ENCODE assay signal across 16 cellular contexts in genomic region chr13:49908637-49909036, GRCh38. TPM values are rescaled to one million over a fixed set of nuclear protein-coding genes. Genes with fewer than 3 reads are reported as not detected.
DNase-seq lines count a peak whose midpoint lies in the region; ATAC-seq, FAIRE-seq and TF ChIP-seq lines count a peak whose summit lies in the region.
"Had no signal": no experiment of that assay in that cellular context is flagged by ENCODE, and none has a peak within 500 bp of the region (broad histone marks: within the 10 kb centered on the region; RNA-seq: fewer than 3 reads in every experiment).

No MANE protein-coding gene starts in this region.

- H3K4me1 ChIP-seq in A549 = peaks cover 9% of the 10 kb centered on the region; the same call in 2 of the 3 replicates
- H3K4me1 ChIP-seq in DND-41 (ENCODE audit: insufficient read depth, low read length) = no peaks in the 10 kb centered on the region
- no peaks in the 10 kb centered on the region for H3K4me1 ChIP-seq in H1 (replicated peaks in 1 of 4; ENCODE audit: control insufficient read depth in 3 of 4, insufficient read depth in 4 of 4, low read length in 3 of 4)
- H3K4me1 ChIP-seq: BLaER1 had no signal

- 91% methylated on average over 5 of the region's 5 CpGs for WGBS in A549 (ENCODE audit: missing lambda C conversion rate)
- 71% methylated on average over 5 of the region's 5 CpGs; no CpG with 5 or more reads in 1 of the 2 experiments for WGBS in H1 (ENCODE audit: extremely low coverage in 1 of 2, insufficient coverage in 1 of 2, insufficient read length in 1 of 2, insufficient replicate concordance in 2 of 2, low coverage in 1 of 2, low lambda C conversion rate in 2 of 2, missing lambda C conversion rate in 1 of 2), 2 experiments

- H4K5ac ChIP-seq in H1 (ENCODE audit: insufficient read length, low read depth, low read length) = no peak overlapping the region

- TF ChIP-seq RAD21 in A549 (conservative IDR thresholded peaks at IDR 0.05 in 1 of 2, IDR thresholded peaks at IDR 0.05 in 1 of 2) (peak in 1 of 2 experiments; percentile 22; a peak in 1 of 5 replicates), H1 (IDR thresholded peaks at IDR 0.05 in 1 of 2, conservative IDR thresholded peaks at IDR 0.05 in 1 of 2; ENCODE audit: low read depth in 2 of 2, low read length in 2 of 2) (peak; percentile 51 to 62)

- H3K9ac ChIP-seq in DND-41 (ENCODE audit: low read depth, low read length) (no peak overlapping the region), H1 (replicated peaks in 1 of 4; ENCODE audit: extremely low read depth in 1 of 4, low read depth in 3 of 4, low read length in 3 of 4) (no peak overlapping the region)
- H3K9ac ChIP-seq: BLaER1 had no signal

- H3K27me3 ChIP-seq in DND-41 (ENCODE audit: insufficient read depth, low read length, poor library complexity) = no peaks in the 10 kb centered on the region
- no peaks in the 10 kb centered on the region for H3K27me3 ChIP-seq in H1 (replicated peaks in 1 of 4; ENCODE audit: control insufficient read depth in 3 of 4, extremely low read depth in 1 of 4, insufficient read depth in 3 of 4, low read length in 3 of 4)
- H3K27me3 ChIP-seq: BLaER1 had no signal

- DNase-seq in A549 (ENCODE audit: low read depth in 1 of 2, low spot score in 1 of 2) (peak in 1 of 2 experiments; percentile 9), DND-41 (no peak), NCI-H69 (lab: John Stamatoyannopoulos, UW) (peak; percentile 14), H1 (ENCODE audit: low read depth in 1 of 2, low spot score in 2 of 2) (no peak), GDM1 (lab: John Stamatoyannopoulos, UW) (no peak), NCI-H446 treated with DMSO at 0.1 percent for 48 hours (lab: John Stamatoyannopoulos, UW) (no peak), NCI-H1694 (lab: John Stamatoyannopoulos, UW) (no peak), NCI-H1092 (lab: John Stamatoyannopoulos, UW) (no peak)
- DNase-seq: activated CD8-positive, alpha-beta memory T cell treated with anti-CD3 and anti-CD28 coated beads for 24 hours; activated naive CD8-positive, alpha-beta T cell treated with anti-CD3 and anti-CD28 coated beads, Interleukin-2, amount 50 U/mL, for 24 hours; caudate nucleus; foreskin melanocyte; NCI-H345; OCI-M1; small intestine had no signal

- no peak overlapping the region for H3K18ac ChIP-seq in H1 (ENCODE audit: extremely low read depth, low read length)

- no peaks in the 10 kb centered on the region for H3K9me3 ChIP-seq in A549
- H3K9me3 ChIP-seq in DND-41 (ENCODE audit: insufficient read depth, low read length, severe bottlenecking) = no peaks in the 10 kb centered on the region
- H3K9me3 ChIP-seq in H1 (ENCODE audit: insufficient read depth in 2 of 2, low read depth in 1 of 2, low read length in 1 of 2) = peaks cover 0 to 2% of the 10 kb centered on the region in 2 experiments; a peak in 2 of 4 replicates

- no peak overlapping the region for H3K4ac ChIP-seq in H1 (replicated peaks; ENCODE audit: insufficient read length, low read depth, low read length)

- no peak overlapping the region for H2BK120ac ChIP-seq in H1 (replicated peaks; ENCODE audit: low read depth, low read length)

- H2BK5ac ChIP-seq in H1 (ENCODE audit: low read depth, low read length) = no peak overlapping the region

- H4K91ac ChIP-seq in H1 (replicated peaks; ENCODE audit: insufficient read length, low read length) = no peak overlapping the region

- ATAC-seq in A549 (no peak), DND-41 (ENCODE audit: insufficient read depth, low read depth) (no peak)
- ATAC-seq: activated naive CD8-positive, alpha-beta T cell treated with anti-CD3 and anti-CD28 coated beads, Interleukin-2, amount 50 U/mL, for 24 hours had no signal

- TF ChIP-seq CTCF in A549 (IDR thresholded peaks at IDR 0.05) (0 out of 3 replicates have a peak, but pooled peaks have one; percentile 9), DND-41 (IDR thresholded peaks at IDR 0.05; ENCODE audit: borderline replicate concordance, extremely low read depth, low read length, poor library complexity, severe bottlenecking) (peak; percentile 38), H1 (IDR thresholded peaks at IDR 0.05; ENCODE audit: control extremely low read depth in 1 of 3, insufficient read depth in 1 of 3, low read depth in 1 of 3, low read length in 3 of 3) (peak; percentile 38 to 47 (median 41); a peak in 3 of 4 replicates)

- H3K4me2 ChIP-seq in A549 (no peak overlapping the region), DND-41 (ENCODE audit: insufficient read depth, low read length) (no peak overlapping the region), H1 (ENCODE audit: insufficient read depth in 1 of 2, low read depth in 2 of 2, low read length in 2 of 2) (no peak overlapping the region)
- H3K4me2 ChIP-seq: BLaER1 had no signal

- FAIRE-seq in A549 (lab: Jason Lieb, UNC) (no peak), H1 (lab: Jason Lieb, UNC) (no peak)
- FAIRE-seq: small intestine had no signal

- H2AFZ ChIP-seq in DND-41 (ENCODE audit: low read depth, low read length) = no peak overlapping the region
- H2AFZ ChIP-seq in H1 (ENCODE audit: low read length) = no peak overlapping the region

- H4K8ac ChIP-seq in H1 (ENCODE audit: extremely low read depth, insufficient read depth, low read length) = no peak overlapping the region

- no peak overlapping the region for H2BK12ac ChIP-seq in H1 (ENCODE audit: low read depth, low read length)

- H3K27ac ChIP-seq in A549 (no peak overlapping the region), DND-41 (ENCODE audit: low read length) (no peak overlapping the region), H1 (ENCODE audit: low read depth, low read length) (no peak overlapping the region)
- H3K27ac ChIP-seq: BLaER1 had no signal

- no peaks in the 10 kb centered on the region for H4K20me1 ChIP-seq in DND-41 (ENCODE audit: insufficient read depth, low read length)
- H4K20me1 ChIP-seq in H1 (replicated peaks in 1 of 2; ENCODE audit: control insufficient read depth in 1 of 2, insufficient read depth in 2 of 2, low read length in 2 of 2) = no peaks in the 10 kb centered on the region
- H4K20me1 ChIP-seq: BLaER1 had no signal

- TF ChIP-seq POLR2A in A549 (IDR thresholded peaks at IDR 0.05; ENCODE audit: low read length) = no peak
- no peak for TF ChIP-seq POLR2A in H1 (IDR thresholded peaks at IDR 0.05; ENCODE audit: control extremely low read depth in 1 of 2, low read depth in 2 of 2, low read length in 2 of 2)

- no peak overlapping the region for H2BK15ac ChIP-seq in H1 (ENCODE audit: low read length)

- POLR2A ChIA-PET in A549 (lab: Yijun Ruan, JAX) = no interaction called here
- POLR2A ChIA-PET in H1 (lab: Charles Lee; ENCODE audit: partially characterized antibody) = no interaction called here

- H3K56ac ChIP-seq in H1 (replicated peaks; ENCODE audit: insufficient read length, low read depth, low read length) = no peak overlapping the region

- H3K4me3 ChIP-seq in A549 = no peak overlapping the region
- H3K4me3 ChIP-seq in DND-41 (ENCODE audit: low read depth in 1 of 2, low read length in 2 of 2) = no peak overlapping the region
- H3K4me3 ChIP-seq in H1 (ENCODE audit: extremely low read depth in 1 of 4, insufficient read depth in 2 of 4, low read depth in 3 of 4, low read length in 4 of 4) = no peak overlapping the region
- H3K4me3 ChIP-seq: BLaER1 had no signal

- no peak for TF ChIP-seq EP300 in A549 (IDR thresholded peaks at IDR 0.05)
- TF ChIP-seq EP300 in H1 (IDR thresholded peaks at IDR 0.05; ENCODE audit: borderline replicate concordance in 1 of 2, low read depth in 2 of 2, low read length in 2 of 2) = no peak

- H3K23ac ChIP-seq in H1 (ENCODE audit: insufficient read length) = no peak overlapping the region

- H3K14ac ChIP-seq in H1 (ENCODE audit: insufficient read length) = no peak overlapping the region

- CTCF ChIA-PET in A549 (lab: Yijun Ruan, JAX) (interaction anchor here (0.6 to 1.1 kb wide), 3 partner anchors 10 to 240 kb away, joined by 3 to 5 read pairs (median 4); no protein-coding TSS in a partner anchor), H1 (lab: Charles Lee; ENCODE audit: partially characterized antibody) (interaction anchor here (0.6 to 2.3 kb wide), 17 partner anchors 8 to 1161 kb away, joined by 3 to 9 read pairs (median 4); partner anchors contain the start of gene SPRYD7)

- H3K23me2 ChIP-seq in H1 (ENCODE audit: low read depth, low read length) = no peaks in the 10 kb centered on the region

- no peak overlapping the region for H2AK5ac ChIP-seq in H1 (ENCODE audit: low read depth, low read length)

- no peaks in the 10 kb centered on the region for H3K79me1 ChIP-seq in H1 (ENCODE audit: low read depth, low read length)

- no peaks in the 10 kb centered on the region for H3K36me3 ChIP-seq in DND-41 (ENCODE audit: insufficient read depth, low read length)
- H3K36me3 ChIP-seq in H1 (ENCODE audit: control insufficient read depth in 2 of 4, insufficient read depth in 4 of 4, low read length in 3 of 4) = no peaks in the 10 kb centered on the region

- no peak overlapping the region for H2BK20ac ChIP-seq in H1 (ENCODE audit: low read length)

- H3K79me2 ChIP-seq in DND-41 (ENCODE audit: insufficient read depth, low read length) (no peaks in the 10 kb centered on the region), H1 (ENCODE audit: control insufficient read depth in 1 of 2, insufficient read depth in 2 of 2, low read length in 2 of 2) (no peaks in the 10 kb centered on the region)

TF ChIP-seq in A549, 52 proteins besides CTCF, POLR2A, EP300 and RAD21 (continues in another document):
- TF ChIP-seq CBX8 (IDR thresholded peaks at IDR 0.05) = no peak
- TF ChIP-seq BHLHE40 (IDR thresholded peaks at IDR 0.05; ENCODE audit: low read depth, low read length) = no peak
- no peak for TF ChIP-seq TFCP2L1 (CRISPR knock-in tag; IDR thresholded peaks at IDR 0.05)

TF ChIP-seq in H1, 55 proteins besides CTCF, POLR2A, EP300 and RAD21 (continues in another document):
- TF ChIP-seq CREB1 (IDR thresholded peaks at IDR 0.05) (no peak), CBX8 (IDR thresholded peaks at IDR 0.05; ENCODE audit: borderline replicate concordance, low read depth, low read length) (no peak), NANOG (IDR thresholded peaks at IDR 0.05; ENCODE audit: insufficient read depth, low read depth, low read length, poor library complexity, severe bottlenecking) (no peak), TCF12 (IDR thresholded peaks at IDR 0.05; ENCODE audit: low read depth, low read length) (no peak)

RNA-seq across cellular contexts. Expression of gene SPRYD7, which starts 27.5 kb away (rescaled TPM):
- polyA plus RNA-seq in A549 (2011; rRNA removed) (9.0 and 11.6 TPM in 2 replicates), A549 (2017; fragmentation: RNase III; extraction: RNeasy Plus Mini Kit Qiagen cat#74134 plus additional on column Dnase treatment) (12.3 to 14.4 TPM (median 13.6 TPM) in 3 replicates), H1 (2011; rRNA removed) (1.1 TPM in 2 replicates)
- 7.2 and 15.4 TPM in 2 replicates for polyA plus RNA-seq in A549 (2012; cell fraction: cytosol; rRNA removed)
- 2.5 and 2.7 TPM in 2 replicates for polyA plus RNA-seq in A549 (2012; cell fraction: nucleus; rRNA removed)
- 2.3 and 2.5 TPM in 2 replicates for polyA minus RNA-seq in A549 (2011; rRNA and poly(A)+ RNA removed)
- total RNA-seq in H1 (2021; fragmentation: NEBNext Ultra II Directional; extraction: Animal tissue kit (Norgen Biotek cat#: 25700)) = 3.1 and 3.3 TPM in 2 replicates
- 1.6 TPM for polyA plus RNA-seq in H1 (2011; cell fraction: cytosol; rRNA removed)
- 1.2 TPM for polyA plus RNA-seq in H1 (2011; cell fraction: nucleus; rRNA removed)
- 1.7 to 2.3 TPM (median 2.0 TPM) in 4 replicates for polyA plus RNA-seq in H1 (2012, experiment 1 of 2)
- 0.62 TPM for polyA plus RNA-seq in H1 (2012, experiment 2 of 2)
- 2.8 TPM for polyA plus RNA-seq in H1 (2013, experiment 1 of 2)
- polyA plus RNA-seq in H1 (2013, experiment 2 of 2) = 2.9 TPM
- 0.49 and 0.66 TPM in 2 replicates for polyA minus RNA-seq in H1 (2011; rRNA and poly(A)+ RNA removed)
- 1.0 TPM for polyA minus RNA-seq in H1 (2011; cell fraction: cytosol; rRNA and poly(A)+ RNA removed)
- 0.90 TPM for polyA minus RNA-seq in H1 (2011; cell fraction: nucleus; rRNA and poly(A)+ RNA removed)

Comparison
In these comparisons a context has a peak if more than half of its experiments do, and no peak if none do; other contexts are left out.
1. Of the 18 proteins assayed by ChIP-seq in both H1 and A549: peak only in H1: none; only in A549: none; in both: CTCF; in neither: 16; mixed calls (peak in some experiments, not most) for 1.